In genomic region chr19:18700501-18701249, GRCh38 we compare ENCODE assay signal across 8 cellular contexts. TPM values are rescaled to one million over a fixed set of nuclear protein-coding genes. Genes with fewer than 3 reads are reported as not detected.
DNase-seq lines count a peak whose midpoint lies in the region.

No MANE protein-coding gene starts in this region.

- peak overlapping the region; percentile 82 for H2AFZ ChIP-seq in GM23248

- H3K9me3 ChIP-seq in GM23248 (ENCODE audit: low read depth) = no peaks in the 10 kb centered on the region

- peaks cover 70% of the 10 kb centered on the region for H3K79me2 ChIP-seq in GM23248 (ENCODE audit: insufficient read depth)

- no peaks in the 10 kb centered on the region for H3K36me3 ChIP-seq in GM23248 (ENCODE audit: low read depth)

- peak overlapping the region; percentile 49 for H3K27ac ChIP-seq in GM23248

- no peaks in the 10 kb centered on the region for H3K27me3 ChIP-seq in GM23248 (replicated peaks; ENCODE audit: insufficient read depth)

- no peaks in the 10 kb centered on the region; the same call in 1 of the 2 replicates for H4K20me1 ChIP-seq in GM23248 (ENCODE audit: insufficient read depth)

- no peaks in the 10 kb centered on the region; the same call in 1 of the 2 replicates for H3F3A ChIP-seq in GM23248 (ENCODE audit: insufficient read depth)

- H3K4me1 ChIP-seq in GM23248 (ENCODE audit: insufficient read depth) = peaks cover 6% of the 10 kb centered on the region; the same call in 1 of the 2 replicates

- peak overlapping the region; percentile 82 for H3K4me2 ChIP-seq in GM23248 (ENCODE audit: unreplicated experiment)

- no peaks in the 10 kb centered on the region for H3K9me2 ChIP-seq in GM23248 (ENCODE audit: insufficient read depth)

- in situ Hi-C loops in GM23248 (cut with MboI) = no loop called here

- H3K9ac ChIP-seq in GM23248 = peak overlapping the region; percentile 51; the same call in 1 of the 2 replicates

- DNase-seq in DMS79 (lab: John Stamatoyannopoulos, UW) (peak; percentile 72), GM23248 (peak; percentile 85), NCI-H1694 (lab: John Stamatoyannopoulos, UW) (peak; percentile 54), cerebellar cortex (ENCODE audit: low spot score) (peak; percentile 71), left kidney (ENCODE audit: low read depth, low spot score) (peak; percentile 83), RKO (ENCODE audit: low spot score) (no peak)
- peak; percentile 61 for DNase-seq in activated CD4-positive, alpha-beta T cell treated with anti-CD3 and anti-CD28 coated beads for 1 hour
- DNase-seq in stimulated activated CD4-positive, alpha-beta T cell treated with anti-CD3 and anti-CD28 coated beads, Interleukin-2, amount 100 ng/mL, for 48 hours = peak; percentile 44 to 60

- H3K4me3 ChIP-seq in GM23248 = peak overlapping the region; percentile 70

- WGBS in GM23248 (ENCODE audit: low coverage in 1 of 2, low lambda C conversion rate in 2 of 2, missing lambda C conversion rate in 2 of 2), 2 experiments = 3 to 5% methylated on average over 34 to 35 of the region's 35 CpGs

RNA-seq across cellular contexts. Expression of gene CRTC1, which starts 17.2 kb away (rescaled TPM):
- 1.2 and 1.4 TPM in 2 replicates for total RNA-seq in GM23248 (2014; rRNA removed; shearing (Covaris generic))
- 4.0 and 5.1 TPM in 2 replicates for polyA plus RNA-seq in GM23248 (2016; fragmentation: Nextera tagmentation; extraction: Ambion mirVana)
